ENCODE assay signal across 28 cellular contexts in the genomic region with DNA sequence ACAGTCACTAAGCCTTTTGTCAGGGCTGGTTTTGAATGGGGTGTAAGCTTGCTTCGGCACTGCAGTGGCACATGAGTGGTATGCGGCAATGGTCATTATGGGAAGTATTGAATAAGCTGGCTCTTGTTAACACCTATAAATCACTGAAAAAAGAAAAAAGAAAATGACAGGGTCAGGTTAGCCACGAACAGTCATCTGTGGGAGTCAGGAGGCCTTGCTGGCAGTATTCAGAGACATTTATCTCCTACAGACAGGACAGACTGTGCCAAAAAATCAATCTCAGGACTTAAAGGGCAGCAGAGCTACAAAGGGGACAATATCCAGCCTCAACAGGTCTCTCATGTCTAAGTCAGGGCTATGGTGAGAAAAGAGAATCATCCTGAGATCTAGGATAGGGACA.
"Had no signal": no experiment of that assay in that cellular context is flagged by ENCODE, and none has a peak within 500 bp of the region (broad histone marks: within the 10 kb centered on the region; RNA-seq: fewer than 3 reads in every experiment).

No MANE protein-coding gene starts in this region.

- H3K27me3 Mint-ChIP-seq: dendritic cell treated with granulocyte-macrophage colony-stimulating factor and Interleukin-4, amounts not matched to agents 40 ng/mL and 50 ng/mL, for 4 days; memory B cell; stimulated activated naive CD8-positive, alpha-beta T cell treated with anti-CD3 and anti-CD28 coated beads, Interleukin-15, amount 100 ng/mL, for 72 hours had no signal

- H3K27ac Mint-ChIP-seq: dendritic cell treated with granulocyte-macrophage colony-stimulating factor and Interleukin-4, amounts not matched to agents 40 ng/mL and 50 ng/mL, for 4 days; endodermal cell; memory B cell; natural killer cell; stimulated activated naive CD8-positive, alpha-beta T cell treated with anti-CD3 and anti-CD28 coated beads, Interleukin-15, amount 100 ng/mL, for 72 hours had no signal

- H3K4me3 ChIP-seq: colonic mucosa, esophagus muscularis mucosa, gastroesophageal sphincter, lung, pancreas, right lobe of liver, suprapubic skin, vagina had no signal

- H3K9me3 Mint-ChIP-seq: central memory CD8-positive, alpha-beta T cell; dendritic cell treated with granulocyte-macrophage colony-stimulating factor and Interleukin-4, amounts not matched to agents 40 ng/mL and 50 ng/mL, for 4 days; endodermal cell; immature natural killer cell; natural killer cell; stimulated activated naive CD8-positive, alpha-beta T cell treated with anti-CD3 and anti-CD28 coated beads, Interleukin-15, amount 100 ng/mL, for 72 hours had no signal

- H3K4me1 ChIP-seq: colonic mucosa, esophagus muscularis mucosa, foreskin keratinocyte, gastroesophageal sphincter, suprapubic skin, vagina had no signal

- H3K27ac ChIP-seq: colonic mucosa, esophagus muscularis mucosa, foreskin keratinocyte, gastroesophageal sphincter, pancreas, right lobe of liver, suprapubic skin, vagina had no signal

- H3K4me1 Mint-ChIP-seq: central memory CD8-positive, alpha-beta T cell; immature natural killer cell; natural killer cell; stimulated activated naive CD8-positive, alpha-beta T cell treated with anti-CD3 and anti-CD28 coated beads, Interleukin-15, amount 100 ng/mL, for 72 hours had no signal

- H3K36me3 Mint-ChIP-seq: memory B cell, natural killer cell had no signal

- H3K4me3 Mint-ChIP-seq: central memory CD8-positive, alpha-beta T cell; dendritic cell treated with granulocyte-macrophage colony-stimulating factor and Interleukin-4, amounts not matched to agents 40 ng/mL and 50 ng/mL, for 4 days; endodermal cell; immature natural killer cell; memory B cell; natural killer cell; stimulated activated naive CD8-positive, alpha-beta T cell treated with anti-CD3 and anti-CD28 coated beads, Interleukin-15, amount 100 ng/mL, for 72 hours had no signal

- H3K36me3 ChIP-seq: colonic mucosa, pancreas, right lobe of liver, suprapubic skin, vagina had no signal

- H3K27me3 ChIP-seq: colonic mucosa, esophagus muscularis mucosa, foreskin keratinocyte, gastroesophageal sphincter, pancreas, right lobe of liver, suprapubic skin, vagina had no signal

- H3K9me3 ChIP-seq: colonic mucosa, esophagus muscularis mucosa, gastroesophageal sphincter, pancreas, right lobe of liver, suprapubic skin, vagina had no signal

- DNase-seq: colonic mucosa; effector CD8-positive, alpha-beta T cell; endodermal cell; foreskin keratinocyte; hypothalamus; immature natural killer cell; islet precursor cell; kidney glomerular epithelial cell; left colon; natural killer cell; occipital lobe; pancreas; right lobe of liver; small intestine; stimulated activated CD4-positive, alpha-beta T cell treated with anti-CD3 and anti-CD28 coated beads, Interleukin-15, amount 100 ng/mL, for 24 hours; stimulated activated CD4-positive, alpha-beta T cell treated with anti-CD3 and anti-CD28 coated beads, Interleukin-4, amount 100 ng/mL, for 1 hour; stimulated activated CD8-positive, alpha-beta memory T cell treated with anti-CD3 and anti-CD28 coated beads, Interleukin-4, amount 100 ng/mL, for 48 hours; stimulated activated naive CD4-positive, alpha-beta T cell; stimulated activated naive CD8-positive, alpha-beta T cell treated with anti-CD3 and anti-CD28 coated beads, Interleukin-15, amount 100 ng/mL, for 72 hours; trophoblast cell had no signal

- ATAC-seq: foreskin keratinocyte; gastroesophageal sphincter; natural killer cell; right lobe of liver; stimulated activated naive CD8-positive, alpha-beta T cell treated with anti-CD3 and anti-CD28 coated beads, Interleukin-15, amount 100 ng/mL, for 72 hours had no signal
